Comparison of ENCODE assay signal across 8 cellular contexts in genomic region chr17:37406635-37407455, GRCh38. TPM values are rescaled to one million over a fixed set of nuclear protein-coding genes. Genes with fewer than 3 reads are reported as not detected.
DNase-seq lines count a peak whose midpoint lies in the region; ATAC-seq and TF ChIP-seq lines count a peak whose summit lies in the region.

TSS of gene ACACA (minus strand) at chr17:37406836. CDS start at chr17:37406299, 537 bp downstream.
TSS of gene TADA2A (plus strand) at chr17:37406886. CDS start at chr17:37411366, 4,480 bp downstream.

- H3K36me3 ChIP-seq in CD4-positive, CD25-positive, alpha-beta regulatory T cell (ENCODE audit: control insufficient read depth, insufficient read depth, low read length): peaks cover 4% of the 10 kb centered on the region
- H3K36me3 ChIP-seq in endodermal cell (ENCODE audit: control insufficient read depth, insufficient read depth, low read length) (peaks cover 22% of the 10 kb centered on the region), mesodermal cell (ENCODE audit: control insufficient read depth, insufficient read depth, low read length) (peaks cover 21% of the 10 kb centered on the region)

- TF ChIP-seq CTCF in endodermal cell (conservative IDR thresholded peaks at IDR 0.05): peak; percentile 35

- peaks cover 16% of the 10 kb centered on the region for H3K4me1 ChIP-seq in CD4-positive, CD25-positive, alpha-beta regulatory T cell (ENCODE audit: control insufficient read depth, insufficient read depth, low read length, poor library complexity, severe bottlenecking)
- H3K4me1 ChIP-seq in endodermal cell (ENCODE audit: control insufficient read depth, insufficient read depth, low read length): no peaks in the 10 kb centered on the region
- H3K4me1 ChIP-seq in mesodermal cell (ENCODE audit: control insufficient read depth, insufficient read depth, low read length, poor library complexity, severe bottlenecking): peaks cover 9% of the 10 kb centered on the region

- H3K27me3 ChIP-seq in CD4-positive, CD25-positive, alpha-beta regulatory T cell (ENCODE audit: control insufficient read depth, insufficient read depth, low read length): no peaks in the 10 kb centered on the region
- H3K27me3 ChIP-seq in endodermal cell (ENCODE audit: control insufficient read depth, insufficient read depth, low read length, poor library complexity, severe bottlenecking): no peaks in the 10 kb centered on the region

- no peaks in the 10 kb centered on the region for H3K36me3 Mint-ChIP-seq in CD4-positive, CD25-positive, alpha-beta regulatory T cell
- peaks cover 27% of the 10 kb centered on the region for H3K36me3 Mint-ChIP-seq in endodermal cell (ENCODE audit: low read depth)

- DNase-seq in CD4-positive, CD25-positive, alpha-beta regulatory T cell: peak; percentile 67 to 86 (median 74)
- DNase-seq in NOMO-1 (lab: John Stamatoyannopoulos, UW; ENCODE audit: unreplicated experiment in 2 of 2) (peak; percentile 73 to 86), endodermal cell (peak; percentile 94)
- peak; percentile 58 to 77 (median 65) for DNase-seq in activated CD8-positive, alpha-beta memory T cell treated with anti-CD3 and anti-CD28 coated beads for 48 hours (ENCODE audit: low read depth in 2 of 3, low spot score in 2 of 3)
- DNase-seq in stimulated activated CD8-positive, alpha-beta memory T cell treated with anti-CD3 and anti-CD28 coated beads, Interleukin-15, amount 100 ng/mL, for 24 hours (ENCODE audit: low read depth): peak; percentile 57

- no peaks in the 10 kb centered on the region for H3K9me3 Mint-ChIP-seq in CD4-positive, CD25-positive, alpha-beta regulatory T cell
- H3K9me3 Mint-ChIP-seq in endodermal cell: no peaks in the 10 kb centered on the region

- peak; percentile 92 to 93 for ATAC-seq in CD4-positive, CD25-positive, alpha-beta regulatory T cell (ENCODE audit: low read depth in 2 of 2)
- peak; percentile 84 for ATAC-seq in GM19438 (IDR thresholded peaks at IDR 0.05; ENCODE audit: low read depth, unreplicated experiment)
- ATAC-seq in HG03565 (IDR thresholded peaks at IDR 0.05; ENCODE audit: unreplicated experiment): peak; percentile 67

- no peaks in the 10 kb centered on the region for H3K27me3 Mint-ChIP-seq in CD4-positive, CD25-positive, alpha-beta regulatory T cell
- no peaks in the 10 kb centered on the region for H3K27me3 Mint-ChIP-seq in endodermal cell (ENCODE audit: insufficient read depth)

- WGBS in endodermal cell (ENCODE audit: insufficient coverage in 1 of 2, insufficient read length in 1 of 2), 2 experiments: 0% methylated on average over 17 to 97 of the region's 97 CpGs
- 0 to 2% methylated on average over 38 to 76 of the region's 97 CpGs for WGBS in mesodermal cell (ENCODE audit: insufficient coverage in 2 of 2), 2 experiments

- peaks cover 13 to 67% (median 50%) of the 10 kb centered on the region in 4 donors for H3K4me1 Mint-ChIP-seq in CD4-positive, CD25-positive, alpha-beta regulatory T cell
- peaks cover 15% of the 10 kb centered on the region for H3K4me1 Mint-ChIP-seq in endodermal cell

- peak within 1 kb of the TSS; percentile 96 to 99 (median 97) for H3K4me3 Mint-ChIP-seq in CD4-positive, CD25-positive, alpha-beta regulatory T cell
- peak within 1 kb of the TSS; percentile 98 for H3K4me3 Mint-ChIP-seq in endodermal cell

- no peaks in the 10 kb centered on the region for H3K9me3 ChIP-seq in CD4-positive, CD25-positive, alpha-beta regulatory T cell (ENCODE audit: control insufficient read depth in 2 of 2, low read length in 2 of 2)
- no peaks in the 10 kb centered on the region for H3K9me3 ChIP-seq in endodermal cell (ENCODE audit: control insufficient read depth, low read length)
- H3K9me3 ChIP-seq in mesodermal cell (ENCODE audit: control insufficient read depth, low read length): no peaks in the 10 kb centered on the region

- peak within 1 kb of the TSS; percentile 83 for H3K9ac ChIP-seq in endodermal cell (ENCODE audit: extremely low read depth, low read length, poor library complexity, severe bottlenecking)

- H3K27ac ChIP-seq in CD4-positive, CD25-positive, alpha-beta regulatory T cell (ENCODE audit: insufficient read depth, low read length, poor library complexity, severe bottlenecking): peak within 1 kb of the TSS; percentile 69
- H3K27ac ChIP-seq in endodermal cell (ENCODE audit: low read depth, low read length) (peak within 1 kb of the TSS; percentile 74), mesodermal cell (ENCODE audit: low read depth, low read length, severe bottlenecking) (peak within 1 kb of the TSS; percentile 81)

- peak within 1 kb of the TSS; percentile 86 to 95 (median 94) for H3K27ac Mint-ChIP-seq in CD4-positive, CD25-positive, alpha-beta regulatory T cell
- H3K27ac Mint-ChIP-seq in endodermal cell: peak within 1 kb of the TSS; percentile 96

- H3K4me3 ChIP-seq in CD4-positive, CD25-positive, alpha-beta regulatory T cell (ENCODE audit: low read depth, low read length): peak within 1 kb of the TSS; percentile 92
- H3K4me3 ChIP-seq in endodermal cell (ENCODE audit: low read length) (peak within 1 kb of the TSS; percentile 96), mesodermal cell (ENCODE audit: extremely low read depth, insufficient read depth, low read length, poor library complexity, severe bottlenecking) (peak within 1 kb of the TSS; percentile 80)

RNA-seq across cellular contexts. Expression of gene ACACA, which starts in this region (rescaled TPM):
- 42.9 TPM for total RNA-seq in CD4-positive, CD25-positive, alpha-beta regulatory T cell
- 1 to 10 TPM; 7.4 to 9.8 (median 9.5) TPM for polyA plus RNA-seq in CD4-positive, CD25-positive, alpha-beta regulatory T cell
- total RNA-seq in endodermal cell: 10 to 100 TPM; 66.7 to 68.6 TPM
- 57.3 TPM for polyA plus RNA-seq in endodermal cell (2013, experiment 1 of 2)
- 57.2 TPM for polyA plus RNA-seq in endodermal cell (2013, experiment 2 of 2)
- 45.4 TPM for polyA plus RNA-seq in mesodermal cell (2013, experiment 1 of 2)
- polyA plus RNA-seq in mesodermal cell (2013, experiment 2 of 2): 45.1 TPM

RNA-seq across cellular contexts. Expression of gene TADA2A, which starts in this region (rescaled TPM):
- 20.2 TPM for total RNA-seq in CD4-positive, CD25-positive, alpha-beta regulatory T cell
- 10 to 100 TPM in 1 of 4 donors, 1 to 10 TPM in 3; 6.3 to 11.1 (median 6.5) TPM for polyA plus RNA-seq in CD4-positive, CD25-positive, alpha-beta regulatory T cell
- 10 to 100 TPM; 26.9 to 31.6 TPM for total RNA-seq in endodermal cell
- polyA plus RNA-seq in endodermal cell (2013, experiment 1 of 2): 21.1 TPM
- 18.1 TPM for polyA plus RNA-seq in endodermal cell (2013, experiment 2 of 2)
- polyA plus RNA-seq in mesodermal cell (2013, experiment 1 of 2): 9.0 TPM
- 11.7 TPM for polyA plus RNA-seq in mesodermal cell (2013, experiment 2 of 2)

Comparison
In these comparisons a context has a peak if more than half of its experiments do, and no peak if none do; other contexts are left out.
1. Peak in every context shown above with its lines: DNase-seq, ATAC-seq, H3K4me3 ChIP-seq and H3K27ac ChIP-seq.